8 cellular contexts compared by ENCODE assay signal in genomic region chr16:635573-636205, GRCh38.
DNase-seq lines count a peak whose midpoint lies in the region; ATAC-seq and TF ChIP-seq lines count a peak whose summit lies in the region.

No MANE protein-coding gene starts in this region.

- TF ChIP-seq CTCF in OCI-LY1 (IDR thresholded peaks at IDR 0.05; ENCODE audit: low read length): no peak

- H3K4me3 ChIP-seq in OCI-LY1 (ENCODE audit: low read depth, low read length, poor library complexity, severe bottlenecking) (peak overlapping the region; percentile 78), neuron (ENCODE audit: low read length) (peak overlapping the region; percentile 74)
- H3K4me3 ChIP-seq in effector memory CD4-positive, alpha-beta T cell (ENCODE audit: insufficient read depth, low read depth, low read length, poor library complexity, severe bottlenecking): peak overlapping the region; percentile 96

- peaks cover 21% of the 10 kb centered on the region for H3K36me3 Mint-ChIP-seq in activated T-cell treated with anti-CD3 and anti-CD28 coated beads, Interleukin-2, amount 50 U/mL, for 24 hours (ENCODE audit: low read depth)

- ATAC-seq in GM18870 (IDR thresholded peaks at IDR 0.05; ENCODE audit: unreplicated experiment): no peak

- H3K4me3 Mint-ChIP-seq in activated T-cell treated with anti-CD3 and anti-CD28 coated beads, Interleukin-2, amount 50 U/mL, for 24 hours: peak overlapping the region; percentile 86

- no peak overlapping the region for H3K27ac ChIP-seq in OCI-LY1 (ENCODE audit: low read depth, low read length, poor library complexity, severe bottlenecking)
- peak overlapping the region; percentile 83 for H3K27ac ChIP-seq in effector memory CD4-positive, alpha-beta T cell (ENCODE audit: insufficient read depth, low read length, poor library complexity, severe bottlenecking)

- peaks cover 17% of the 10 kb centered on the region for H3K4me1 Mint-ChIP-seq in activated T-cell treated with anti-CD3 and anti-CD28 coated beads, Interleukin-2, amount 50 U/mL, for 24 hours (ENCODE audit: low read depth)

- H3K4me2 ChIP-seq in OCI-LY1 (ENCODE audit: low read length): peak overlapping the region; percentile 84

- no peaks in the 10 kb centered on the region for H3K79me2 ChIP-seq in OCI-LY1 (ENCODE audit: insufficient read depth, low read length)

- H3K27me3 ChIP-seq in OCI-LY1 (ENCODE audit: insufficient read depth, low read length): no peaks in the 10 kb centered on the region; the same call in 1 of the 2 replicates
- H3K27me3 ChIP-seq in effector memory CD4-positive, alpha-beta T cell (replicated peaks; ENCODE audit: control insufficient read depth, insufficient read depth, low read length, poor library complexity, severe bottlenecking): no peaks in the 10 kb centered on the region
- H3K27me3 ChIP-seq in neuron (ENCODE audit: insufficient read depth, low read length): no peaks in the 10 kb centered on the region

- no peaks in the 10 kb centered on the region for H4K20me1 ChIP-seq in OCI-LY1 (ENCODE audit: insufficient read depth, low read length)

- peak overlapping the region; percentile 78 for H3K9ac ChIP-seq in OCI-LY1 (ENCODE audit: low read length)

- H3K9me3 ChIP-seq in OCI-LY1 (ENCODE audit: low read length) (no peaks in the 10 kb centered on the region), neuron (ENCODE audit: low read length) (no peaks in the 10 kb centered on the region)
- H3K9me3 ChIP-seq in effector memory CD4-positive, alpha-beta T cell (ENCODE audit: control insufficient read depth, low read length): no peaks in the 10 kb centered on the region

- peak; percentile 60 for DNase-seq in activated T-cell treated with anti-CD3 and anti-CD28 coated beads, Interleukin-2, amount 50 U/mL, for 24 hours
- no peak for DNase-seq in activated T-cell treated with anti-CD3 and anti-CD28 coated beads, Interleukin-2, amount 50 U/mL, for 1 hour
- DNase-seq in effector memory CD4-positive, alpha-beta T cell: no peak
- DNase-seq in Kasumi-1 (lab: John Stamatoyannopoulos, UW) (no peak), RKO (ENCODE audit: low spot score) (no peak)

- peak overlapping the region; percentile 47 for H3K27ac Mint-ChIP-seq in activated T-cell treated with anti-CD3 and anti-CD28 coated beads, Interleukin-2, amount 50 U/mL, for 24 hours

- H3K9me2 ChIP-seq in OCI-LY1 (ENCODE audit: low read depth, low read length): no peaks in the 10 kb centered on the region

- H3K9me3 Mint-ChIP-seq in activated T-cell treated with anti-CD3 and anti-CD28 coated beads, Interleukin-2, amount 50 U/mL, for 24 hours: no peaks in the 10 kb centered on the region

- H3K36me3 ChIP-seq in OCI-LY1 (ENCODE audit: insufficient read depth, low read length) (no peaks in the 10 kb centered on the region), neuron (ENCODE audit: insufficient read depth, low read length) (peaks cover 17% of the 10 kb centered on the region)
- H3K36me3 ChIP-seq in effector memory CD4-positive, alpha-beta T cell (ENCODE audit: control insufficient read depth, insufficient read depth, low read length): no peaks in the 10 kb centered on the region

- H3K4me1 ChIP-seq in OCI-LY1 (ENCODE audit: insufficient read depth, low read length, severe bottlenecking) (peaks cover 26% of the 10 kb centered on the region), neuron (ENCODE audit: insufficient read depth, low read length) (peaks cover 38% of the 10 kb centered on the region)
- peaks cover 12% of the 10 kb centered on the region for H3K4me1 ChIP-seq in effector memory CD4-positive, alpha-beta T cell (ENCODE audit: control insufficient read depth, insufficient read depth, low read length, poor library complexity, severe bottlenecking)

- H3K27me3 Mint-ChIP-seq in activated T-cell treated with anti-CD3 and anti-CD28 coated beads, Interleukin-2, amount 50 U/mL, for 24 hours: no peaks in the 10 kb centered on the region

- no peaks in the 10 kb centered on the region for H3F3A ChIP-seq in OCI-LY1 (ENCODE audit: insufficient read depth, low read length)

- H2AFZ ChIP-seq in OCI-LY1 (ENCODE audit: low read length): no peak overlapping the region
- H2AFZ ChIP-seq in neuron (ENCODE audit: low read depth, low read length): peak overlapping the region; percentile 6
